ENCODE assay signal across 12 cellular contexts in the genomic region with DNA sequence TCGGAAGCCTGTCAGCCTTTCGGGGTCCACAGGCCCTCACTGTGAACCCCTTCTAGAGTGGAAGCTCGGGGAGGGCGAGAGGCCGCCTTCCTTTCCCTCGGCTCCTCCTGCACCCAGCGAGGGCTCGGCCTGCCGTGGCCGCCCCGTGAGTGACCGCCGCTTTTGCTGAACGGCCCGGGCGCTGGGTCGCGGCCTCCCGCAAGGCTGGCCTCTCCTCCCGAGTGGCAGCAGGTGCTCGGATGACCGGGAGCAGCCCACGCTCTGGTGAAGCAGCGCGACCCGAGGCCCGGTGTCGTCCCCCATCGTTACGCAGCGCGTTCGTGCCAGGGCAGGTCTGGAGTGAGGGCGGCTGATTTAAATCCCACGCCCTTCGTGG. TPM values are rescaled to one million over a fixed set of nuclear protein-coding genes. Genes with fewer than 3 reads are reported as not detected.
DNase-seq lines count a peak whose midpoint lies in the region; ATAC-seq and TF ChIP-seq lines count a peak whose summit lies in the region.
"Had no signal": no experiment of that assay in that cellular context is flagged by ENCODE, and none has a peak within 500 bp of the region (broad histone marks: within the 10 kb centered on the region; RNA-seq: fewer than 3 reads in every experiment).

No MANE protein-coding gene starts in this region.

- H3K4me2 ChIP-seq in neural cell (ENCODE audit: low read length), result no peak overlapping the region

- TF ChIP-seq CTCF in left ventricle myocardium inferior (IDR thresholded peaks at IDR 0.05; ENCODE audit: borderline replicate concordance) (no peak), foreskin keratinocyte (conservative IDR thresholded peaks at IDR 0.05) (no peak), neural cell (IDR thresholded peaks at IDR 0.05; ENCODE audit: poor library complexity, severe bottlenecking) (no peak), upper lobe of right lung (IDR thresholded peaks at IDR 0.05) (no peak)

- TF ChIP-seq EP300 in neural cell (conservative IDR thresholded peaks at IDR 0.05; ENCODE audit: poor library complexity, severe bottlenecking), result no peak

- H4K20me1 ChIP-seq in neural cell (ENCODE audit: insufficient read depth), result no peaks in the 10 kb centered on the region

- H3K9ac ChIP-seq in neural cell (ENCODE audit: low read length), result no peak overlapping the region

- no peaks in the 10 kb centered on the region for H3F3A ChIP-seq in neural cell (ENCODE audit: insufficient read depth, low read length, poor library complexity, severe bottlenecking)

- no peak overlapping the region for H2AFZ ChIP-seq in neural cell (ENCODE audit: low read depth, low read length)

- H3K27ac ChIP-seq in left ventricle myocardium inferior (replicated peaks) (no peak overlapping the region), foreskin keratinocyte (no peak overlapping the region), neural cell (ENCODE audit: low read length) (no peak overlapping the region), upper lobe of right lung (no peak overlapping the region)
- H3K27ac ChIP-seq: HL-60 had no signal

- intact Hi-C loops in left ventricle myocardium inferior (cut with micrococcal nuclease) (no loop called here), left ventricle myocardium superior (cut with micrococcal nuclease) (no loop called here), upper lobe of right lung (cut with DNase I) (no loop called here)

- H3K79me2 ChIP-seq in neural cell (replicated peaks; ENCODE audit: insufficient read depth, low read length), result no peaks in the 10 kb centered on the region

- DNase-seq in left ventricle myocardium inferior (no peak), left ventricle myocardium superior (no peak), foreskin keratinocyte (no peak), upper lobe of right lung (no peak), epidermal melanocyte (ENCODE audit: insufficient read length, low spot score) (no peak), SHP77 (lab: John Stamatoyannopoulos, UW) (no peak)
- DNase-seq: cerebellar nuclear complex, NCI-H345, SHP77 treated with DMSO at 0.1 percent for 48 hours had no signal

- peaks cover 4% of the 10 kb centered on the region for H3K9me3 ChIP-seq in left ventricle myocardium inferior (replicated peaks)
- no peaks in the 10 kb centered on the region for H3K9me3 ChIP-seq in neural cell (ENCODE audit: low read length)
- H3K9me3 ChIP-seq in upper lobe of right lung, result no peaks in the 10 kb centered on the region

- H3K4me3 ChIP-seq in left ventricle myocardium inferior, result peak overlapping the region; percentile 56
- peak overlapping the region; percentile 75 for H3K4me3 ChIP-seq in neural cell (ENCODE audit: low read length)
- H3K4me3 ChIP-seq in upper lobe of right lung, result peak overlapping the region; percentile 30

- H3K4me1 ChIP-seq in left ventricle myocardium inferior, result peaks cover 12% of the 10 kb centered on the region
- H3K4me1 ChIP-seq in foreskin keratinocyte, result peaks cover 8% of the 10 kb centered on the region
- H3K4me1 ChIP-seq in upper lobe of right lung, result no peaks in the 10 kb centered on the region

- H3K36me3 ChIP-seq in left ventricle myocardium inferior (no peaks in the 10 kb centered on the region), neural cell (ENCODE audit: insufficient read depth, low read length) (no peaks in the 10 kb centered on the region), upper lobe of right lung (no peaks in the 10 kb centered on the region)

- H3K27me3 ChIP-seq in left ventricle myocardium inferior (ENCODE audit: low read depth), result peaks cover 84% of the 10 kb centered on the region
- H3K27me3 ChIP-seq in foreskin keratinocyte, result peaks cover 20% of the 10 kb centered on the region
- H3K27me3 ChIP-seq in neural cell (ENCODE audit: insufficient read depth, low read depth, low read length), result peaks cover 49% of the 10 kb centered on the region
- H3K27me3 ChIP-seq in upper lobe of right lung, result peaks cover 13% of the 10 kb centered on the region

- ATAC-seq in left ventricle myocardium superior, result no peak
- ATAC-seq in foreskin keratinocyte, result peak; percentile 23
- ATAC-seq in upper lobe of right lung, result peak; percentile 46
- no peak for ATAC-seq in HG03571 (IDR thresholded peaks at IDR 0.05; ENCODE audit: unreplicated experiment)

- no peaks in the 10 kb centered on the region for H3K9me2 ChIP-seq in neural cell (ENCODE audit: insufficient read depth, low read length)

- no peak for TF ChIP-seq RAD21 in neural cell (conservative IDR thresholded peaks at IDR 0.05)

TF ChIP-seq in neural cell, 6 proteins besides CTCF, POLR2A, EP300 and RAD21:
- TF ChIP-seq EZH2 (IDR thresholded peaks at IDR 0.05; ENCODE audit: borderline replicate concordance, insufficient read depth, low read length, poor library complexity, severe bottlenecking) (no peak), POLR2AphosphoS5 (IDR thresholded peaks at IDR 0.05) (no peak), TAF1 (IDR thresholded peaks at IDR 0.05; ENCODE audit: low read depth) (no peak), MXI1 (conservative IDR thresholded peaks at IDR 0.05; ENCODE audit: poor library complexity, severe bottlenecking) (no peak), SMC3 (conservative IDR thresholded peaks at IDR 0.05; ENCODE audit: poor library complexity) (no peak)
- TF ChIP-seq, protein P1, sequence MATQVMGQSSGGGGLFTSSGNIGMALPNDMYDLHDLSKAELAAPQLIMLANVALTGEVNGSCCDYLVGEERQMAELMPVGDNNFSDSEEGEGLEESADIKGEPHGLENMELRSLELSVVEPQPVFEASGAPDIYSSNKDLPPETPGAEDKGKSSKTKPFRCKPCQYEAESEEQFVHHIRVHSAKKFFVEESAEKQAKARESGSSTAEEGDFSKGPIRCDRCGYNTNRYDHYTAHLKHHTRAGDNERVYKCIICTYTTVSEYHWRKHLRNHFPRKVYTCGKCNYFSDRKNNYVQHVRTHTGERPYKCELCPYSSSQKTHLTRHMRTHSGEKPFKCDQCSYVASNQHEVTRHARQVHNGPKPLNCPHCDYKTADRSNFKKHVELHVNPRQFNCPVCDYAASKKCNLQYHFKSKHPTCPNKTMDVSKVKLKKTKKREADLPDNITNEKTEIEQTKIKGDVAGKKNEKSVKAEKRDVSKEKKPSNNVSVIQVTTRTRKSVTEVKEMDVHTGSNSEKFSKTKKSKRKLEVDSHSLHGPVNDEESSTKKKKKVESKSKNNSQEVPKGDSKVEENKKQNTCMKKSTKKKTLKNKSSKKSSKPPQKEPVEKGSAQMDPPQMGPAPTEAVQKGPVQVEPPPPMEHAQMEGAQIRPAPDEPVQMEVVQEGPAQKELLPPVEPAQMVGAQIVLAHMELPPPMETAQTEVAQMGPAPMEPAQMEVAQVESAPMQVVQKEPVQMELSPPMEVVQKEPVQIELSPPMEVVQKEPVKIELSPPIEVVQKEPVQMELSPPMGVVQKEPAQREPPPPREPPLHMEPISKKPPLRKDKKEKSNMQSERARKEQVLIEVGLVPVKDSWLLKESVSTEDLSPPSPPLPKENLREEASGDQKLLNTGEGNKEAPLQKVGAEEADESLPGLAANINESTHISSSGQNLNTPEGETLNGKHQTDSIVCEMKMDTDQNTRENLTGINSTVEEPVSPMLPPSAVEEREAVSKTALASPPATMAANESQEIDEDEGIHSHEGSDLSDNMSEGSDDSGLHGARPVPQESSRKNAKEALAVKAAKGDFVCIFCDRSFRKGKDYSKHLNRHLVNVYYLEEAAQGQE (IDR thresholded peaks at IDR 0.05; ENCODE audit: borderline replicate concordance), result no peak

RNA-seq across cellular contexts. Expression of a gene that starts 53.8 kb away (rescaled TPM):
- total RNA-seq in left ventricle myocardium inferior (3.0 TPM), left ventricle myocardium superior (2.3 TPM), foreskin keratinocyte (13.5 and 13.7 TPM in 2 replicates), upper lobe of right lung (22.6 TPM)
- polyA plus RNA-seq in foreskin keratinocyte (6.8 and 6.9 TPM in 2 replicates), neural cell (0.06 TPM in 1 of 2 replicates, not detected in the other)
- polyA minus RNA-seq in neural cell, result under 0.01 and 0.12 TPM in 2 replicates

Comparison
In these comparisons a context has a peak if more than half of its experiments do, and no peak if none do; other contexts are left out.
1. ATAC-seq: peak in foreskin keratinocyte (single experiment) and upper lobe of right lung (single experiment); none in left ventricle myocardium superior (single experiment) and HG03571 (single experiment).
2. Peak in every context shown above with its lines, with median percentiles within 50 percentile points of each other: H3K4me3 ChIP-seq.